In the genomic region with DNA sequence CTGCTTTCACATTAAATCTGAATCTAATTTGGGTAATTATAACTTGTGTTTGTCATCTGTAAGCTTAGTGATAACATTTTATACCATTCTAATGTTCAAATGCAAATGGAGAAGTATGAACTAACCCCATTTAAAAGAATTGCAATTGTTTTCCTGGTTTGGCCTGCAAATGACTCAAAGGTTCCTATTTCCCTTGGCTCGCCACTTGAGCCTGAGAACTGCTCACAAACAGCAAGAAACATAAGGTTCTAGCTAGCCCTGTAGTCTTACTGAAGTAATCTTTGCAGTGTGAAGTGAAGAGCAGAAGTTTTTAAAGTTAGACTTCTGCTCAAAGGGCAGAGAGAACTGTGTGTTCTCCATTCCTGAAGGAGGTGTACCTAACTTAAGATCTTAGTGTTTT, we compare ENCODE assay signal across 16 cellular contexts. TPM values are rescaled to one million over a fixed set of nuclear protein-coding genes. Genes with fewer than 3 reads are reported as not detected.
DNase-seq lines count a peak whose midpoint lies in the region; ATAC-seq and TF ChIP-seq lines count a peak whose summit lies in the region.
"Had no signal": no experiment of that assay in that cellular context is flagged by ENCODE, and none has a peak within 500 bp of the region (broad histone marks: within the 10 kb centered on the region; RNA-seq: fewer than 3 reads in every experiment).

No MANE protein-coding gene starts in this region.

- peaks cover 0 to 9% (median 0%) of the 10 kb centered on the region in 3 experiments for H3K36me3 ChIP-seq in naive thymus-derived CD4-positive, alpha-beta T cell (ENCODE audit: control insufficient read depth in 2 of 3, insufficient read depth in 3 of 3, low read length in 3 of 3)

- H3K4me1 ChIP-seq in naive thymus-derived CD4-positive, alpha-beta T cell (ENCODE audit: control insufficient read depth in 2 of 2, insufficient read depth in 2 of 2, low read length in 2 of 2) = no peaks in the 10 kb centered on the region

- H3K4me1 Mint-ChIP-seq in activated T-cell treated with anti-CD3 and anti-CD28 coated beads, Interleukin-2, amount 50 U/mL, for 24 hours (ENCODE audit: low read depth) = peaks cover 6% of the 10 kb centered on the region
- peaks cover 0 to 7% (median 0%) of the 10 kb centered on the region in 7 donors for H3K4me1 Mint-ChIP-seq in naive thymus-derived CD4-positive, alpha-beta T cell

- POLR2A ChIA-PET in naive thymus-derived CD4-positive, alpha-beta T cell (lab: Charles Lee) = no interaction called here

- no peak for DNase-seq in activated T-cell treated with anti-CD3 and anti-CD28 coated beads, Interleukin-2, amount 50 U/mL, for 24 hours
- no peak for DNase-seq in activated T-cell treated with anti-CD3 and anti-CD28 coated beads, Interleukin-2, amount 50 U/mL, for 48 hours
- peak; percentile 67 for DNase-seq in astrocyte of the hippocampus (ENCODE audit: low read depth, low spot score)
- DNase-seq in fibroblast of the aortic adventitia (ENCODE audit: low read depth) = peak; percentile 62
- DNase-seq in stromal cell of bone marrow (ENCODE audit: low read depth) = peak; percentile 48
- no peak for DNase-seq in NCI-H82 treated with DMSO at 0.1 percent for 48 hours (lab: John Stamatoyannopoulos, UW; ENCODE audit: unreplicated experiment)
- DNase-seq in naive thymus-derived CD4-positive, alpha-beta T cell = no peak
- DNase-seq: 8988T, C1 segment of cervical spinal cord, EL, KBM-7, NCI-H1092, NCI-H1694, NCI-H2171, NCI-H774 had no signal

- peaks cover 61% of the 10 kb centered on the region for H3K36me3 Mint-ChIP-seq in activated T-cell treated with anti-CD3 and anti-CD28 coated beads, Interleukin-2, amount 50 U/mL, for 24 hours (ENCODE audit: low read depth)
- peaks cover 1 to 34% (median 17%) of the 10 kb centered on the region in 5 donors for H3K36me3 Mint-ChIP-seq in naive thymus-derived CD4-positive, alpha-beta T cell

- ATAC-seq in HG02885 (IDR thresholded peaks at IDR 0.05; ENCODE audit: poor library complexity, unreplicated experiment) = no peak
- ATAC-seq in naive thymus-derived CD4-positive, alpha-beta T cell = no peak

- intact Hi-C loops in naive thymus-derived CD4-positive, alpha-beta T cell (cut with micrococcal nuclease) = no loop called here

- peaks cover 7% of the 10 kb centered on the region for H3K27me3 Mint-ChIP-seq in activated T-cell treated with anti-CD3 and anti-CD28 coated beads, Interleukin-2, amount 50 U/mL, for 24 hours
- no peaks in the 10 kb centered on the region for H3K27me3 Mint-ChIP-seq in naive thymus-derived CD4-positive, alpha-beta T cell

- H3K27ac ChIP-seq in naive thymus-derived CD4-positive, alpha-beta T cell (ENCODE audit: low read depth, low read length) = no peak overlapping the region

- no peak overlapping the region for H3K4me3 Mint-ChIP-seq in activated T-cell treated with anti-CD3 and anti-CD28 coated beads, Interleukin-2, amount 50 U/mL, for 24 hours
- H3K4me3 Mint-ChIP-seq in naive thymus-derived CD4-positive, alpha-beta T cell = no peak overlapping the region

- no peaks in the 10 kb centered on the region for H3K27me3 ChIP-seq in naive thymus-derived CD4-positive, alpha-beta T cell (ENCODE audit: control insufficient read depth in 2 of 2, insufficient read depth in 2 of 2, low read length in 2 of 2)

- no peaks in the 10 kb centered on the region for H3K9me3 ChIP-seq in naive thymus-derived CD4-positive, alpha-beta T cell (ENCODE audit: control insufficient read depth in 2 of 3, low read length in 3 of 3)

- TF ChIP-seq CTCF in fibroblast of the aortic adventitia (IDR thresholded peaks at IDR 0.05; ENCODE audit: insufficient read depth, low read length) = no peak

- no peak overlapping the region for H3K4me3 ChIP-seq in fibroblast of the aortic adventitia (ENCODE audit: low read depth, low read length)
- H3K4me3 ChIP-seq in naive thymus-derived CD4-positive, alpha-beta T cell (ENCODE audit: low read length) = no peak overlapping the region

- no peaks in the 10 kb centered on the region for H3K9me3 Mint-ChIP-seq in activated T-cell treated with anti-CD3 and anti-CD28 coated beads, Interleukin-2, amount 50 U/mL, for 24 hours
- no peaks in the 10 kb centered on the region for H3K9me3 Mint-ChIP-seq in naive thymus-derived CD4-positive, alpha-beta T cell

- CTCF ChIA-PET in naive thymus-derived CD4-positive, alpha-beta T cell (lab: Charles Lee) = no interaction called here

- peak overlapping the region; percentile 59 for H3K27ac Mint-ChIP-seq in activated T-cell treated with anti-CD3 and anti-CD28 coated beads, Interleukin-2, amount 50 U/mL, for 24 hours
- H3K27ac Mint-ChIP-seq in naive thymus-derived CD4-positive, alpha-beta T cell = no peak overlapping the region

RNA-seq across cellular contexts. Expression of gene UPRT, which starts 27.2 kb away (rescaled TPM):
- total RNA-seq in fibroblast of the aortic adventitia (ENCODE audit: low replicate concordance) = 6.8 and 14.0 TPM in 2 replicates
- 10 to 100 TPM; 21.2 to 31.0 (median 23.8) TPM for total RNA-seq in naive thymus-derived CD4-positive, alpha-beta T cell
- polyA plus RNA-seq in naive thymus-derived CD4-positive, alpha-beta T cell = 10 to 100 TPM; 28.9 to 29.6 TPM

Comparison
In these comparisons a context has a peak if more than half of its experiments do, and no peak if none do; other contexts are left out.
1. DNase-seq: peak in astrocyte of the hippocampus (single experiment), fibroblast of the aortic adventitia (single experiment) and stromal cell of bone marrow (single experiment); none in activated T-cell treated with anti-CD3 and anti-CD28 coated beads, Interleukin-2, amount 50 U/mL, for 24 hours (single experiment), activated T-cell treated with anti-CD3 and anti-CD28 coated beads, Interleukin-2, amount 50 U/mL, for 48 hours (0 of 2), NCI-H82 treated with DMSO at 0.1 percent for 48 hours (single experiment) and naive thymus-derived CD4-positive, alpha-beta T cell (0 of 9).